In genomic region chr6:166335378-166336366, GRCh38 we compare ENCODE assay signal across 14 cellular contexts. TPM values are rescaled to one million over a fixed set of nuclear protein-coding genes. Genes with fewer than 3 reads are reported as not detected.
A peak's percentile ranks its signal among the peaks of the same experiment; 100 is the strongest.
DNase-seq lines count a peak whose midpoint lies in the region; ATAC-seq, FAIRE-seq and TF ChIP-seq lines count a peak whose summit lies in the region.
"Had no signal": no experiment of that assay in that cellular context is flagged by ENCODE, and none has a peak within 500 bp of the region (broad histone marks: within the 10 kb centered on the region; RNA-seq: fewer than 3 reads in every experiment).

No MANE protein-coding gene starts in this region.

- peak overlapping the region in 2 of 4 donors; percentile 10 to 83 for H3K4me3 Mint-ChIP-seq in IgD-negative memory B cell
- H3K4me3 Mint-ChIP-seq in CD8-positive, alpha-beta T cell, result no peak overlapping the region
- H3K4me3 Mint-ChIP-seq: CD14-positive monocyte had no signal

- no peaks in the 10 kb centered on the region for H3K9me3 Mint-ChIP-seq in IgD-negative memory B cell
- H3K9me3 Mint-ChIP-seq in CD8-positive, alpha-beta T cell, result no peaks in the 10 kb centered on the region
- H3K9me3 Mint-ChIP-seq: CD14-positive monocyte had no signal

- no peak for TF ChIP-seq CTCF in CD8-positive, alpha-beta T cell (IDR thresholded peaks at IDR 0.05)
- TF ChIP-seq CTCF in esophagus squamous epithelium (IDR thresholded peaks at IDR 0.05), result no peak

- no peaks in the 10 kb centered on the region for H3K36me3 ChIP-seq in CD8-positive, alpha-beta T cell (ENCODE audit: insufficient read depth, low read length)
- H3K36me3 ChIP-seq in esophagus squamous epithelium, result peaks cover 0 to 40% (median 4%) of the 10 kb centered on the region in 3 donors

- no peak for TF ChIP-seq POLR2A in GM12891 (IDR thresholded peaks at IDR 0.05; ENCODE audit: low read depth, low read length)
- TF ChIP-seq POLR2A in esophagus squamous epithelium (IDR thresholded peaks at IDR 0.05), result no peak

- FAIRE-seq in GM12891 (lab: Jason Lieb, UNC), result peak; percentile 66

- peaks cover 73% of the 10 kb centered on the region for H3K4me1 ChIP-seq in CD8-positive, alpha-beta T cell (ENCODE audit: insufficient read depth, low read length)
- peaks cover 12 to 74% (median 13%) of the 10 kb centered on the region in 3 donors for H3K4me1 ChIP-seq in esophagus squamous epithelium

- WGBS in esophagus squamous epithelium, 2 donors, result 68 to 70% methylated on average over 11 of the region's 11 CpGs

- H3K27ac ChIP-seq in CD8-positive, alpha-beta T cell (ENCODE audit: low read depth, low read length), result no peak overlapping the region
- H3K27ac ChIP-seq in esophagus squamous epithelium, result no peak overlapping the region

- peak overlapping the region in 2 of 3 donors; percentile 32 to 90 for H3K27ac Mint-ChIP-seq in IgD-negative memory B cell
- no peak overlapping the region for H3K27ac Mint-ChIP-seq in CD8-positive, alpha-beta T cell

- H3K9me3 ChIP-seq in CD8-positive, alpha-beta T cell (ENCODE audit: low read length), result no peaks in the 10 kb centered on the region
- no peaks in the 10 kb centered on the region for H3K9me3 ChIP-seq in esophagus squamous epithelium

- no peaks in the 10 kb centered on the region for H3K27me3 Mint-ChIP-seq in IgD-negative memory B cell
- no peaks in the 10 kb centered on the region for H3K27me3 Mint-ChIP-seq in CD8-positive, alpha-beta T cell (ENCODE audit: low read depth)

- no peak overlapping the region for H3K4me3 ChIP-seq in CD8-positive, alpha-beta T cell (ENCODE audit: low read depth, low read length)
- H3K4me3 ChIP-seq in esophagus squamous epithelium, result no peak overlapping the region
- H3K4me3 ChIP-seq: lung had no signal

- POLR2A ChIA-PET in CD8-positive, alpha-beta T cell (lab: Charles Lee), result no interaction called here

- peaks cover 12% of the 10 kb centered on the region for H3K36me3 Mint-ChIP-seq in IgD-negative memory B cell
- H3K36me3 Mint-ChIP-seq in CD8-positive, alpha-beta T cell, result peaks cover 29% of the 10 kb centered on the region

- DNase-seq in GM12891 (ENCODE audit: insufficient read length, low spot score) (no peak), NCI-H1105 (lab: John Stamatoyannopoulos, UW) (no peak), esophagus squamous epithelium (lab: John Stamatoyannopoulos, UW) (no peak), posterior cingulate gyrus (no peak)
- DNase-seq in CD8-positive, alpha-beta T cell, result no peak
- DNase-seq: activated CD4-positive, alpha-beta T cell treated with anti-CD3 and anti-CD28 coated beads, Interleukin-2, amount 50 U/mL, for 48 hours; activated naive CD4-positive, alpha-beta T cell; NCI-H2107 had no signal

- ATAC-seq in GM19025 (IDR thresholded peaks at IDR 0.05; ENCODE audit: low read depth, unreplicated experiment) (peak; percentile 57), HG02798 (IDR thresholded peaks at IDR 0.05; ENCODE audit: poor library complexity, unreplicated experiment) (peak; percentile 56)
- no peak for ATAC-seq in CD8-positive, alpha-beta T cell
- ATAC-seq: esophagus mucosa had no signal

- CTCF ChIA-PET in CD8-positive, alpha-beta T cell (lab: Charles Lee), result interaction anchor here (1.0 to 3.3 kb wide), 4 partner anchors 15 to 65 kb away, joined by 3 to 14 read pairs (median 4); no protein-coding TSS in a partner anchor

- peaks cover 31 to 50% (median 48%) of the 10 kb centered on the region in 3 donors for H3K4me1 Mint-ChIP-seq in IgD-negative memory B cell
- H3K4me1 Mint-ChIP-seq in CD8-positive, alpha-beta T cell (ENCODE audit: low read depth), result peaks cover 51% of the 10 kb centered on the region

- intact Hi-C loops in CD8-positive, alpha-beta T cell (cut with DNase I, micrococcal nuclease), result no loop called here
- intact Hi-C loops in esophagus squamous epithelium (cut with DNase I), result no loop called here
- intact Hi-C loops in posterior cingulate gyrus (cut with DNase I), result no loop called here

- H3K27me3 ChIP-seq in CD8-positive, alpha-beta T cell (ENCODE audit: insufficient read depth, low read length), result no peaks in the 10 kb centered on the region
- no peaks in the 10 kb centered on the region for H3K27me3 ChIP-seq in esophagus squamous epithelium

TF ChIP-seq in GM12891, 5 proteins besides CTCF, POLR2A, EP300 and RAD21:
- TF ChIP-seq PAX5 (IDR thresholded peaks at IDR 0.05; ENCODE audit: insufficient read depth, low read length, severe bottlenecking), result no peak
- no peak for TF ChIP-seq POU2F2 (IDR thresholded peaks at IDR 0.05; ENCODE audit: low read depth, low read length)
- no peak for TF ChIP-seq POLR2AphosphoS5 (IDR thresholded peaks at IDR 0.05; ENCODE audit: low read depth, low read length)
- no peak for TF ChIP-seq TAF1 (IDR thresholded peaks at IDR 0.05; ENCODE audit: low read depth, low read length)
- TF ChIP-seq SPI1 (IDR thresholded peaks at IDR 0.05; ENCODE audit: low read depth, low read length), result no peak

RNA-seq across cellular contexts. Expression of gene SFT2D1, which starts 6.7 kb away (rescaled TPM):
- 118 TPM for polyA plus RNA-seq in GM12891 (2012; ENCODE audit: low read depth, missing spikeins)
- polyA plus RNA-seq in IgD-negative memory B cell, result 64.2 TPM
- total RNA-seq in CD8-positive, alpha-beta T cell, result 1 to 10 TPM; 7.3 to 7.7 TPM
- total RNA-seq in esophagus squamous epithelium, result 10 to 100 TPM; 34.8 to 45.3 (median 37.1) TPM

RNA-seq across cellular contexts. Expression of gene PRR18, which starts 27.5 kb away (rescaled TPM):
- polyA plus RNA-seq in GM12891 (2012; ENCODE audit: low read depth, missing spikeins), result 5.7 TPM
- polyA plus RNA-seq in IgD-negative memory B cell, result not detected
- not detected for total RNA-seq in CD8-positive, alpha-beta T cell
- total RNA-seq in esophagus squamous epithelium, result not detected
- polyA plus RNA-seq: CD14-positive monocyte had no signal

RNA-seq across cellular contexts. Expression of gene MPC1, which starts 47.1 kb away (rescaled TPM):
- polyA plus RNA-seq in GM12891 (2012; ENCODE audit: low read depth, missing spikeins), result 62.7 TPM
- polyA plus RNA-seq in IgD-negative memory B cell, result 38.6 TPM
- 10 to 100 TPM; 18.4 to 22.2 TPM for total RNA-seq in CD8-positive, alpha-beta T cell
- 10 to 100 TPM; 43.1 to 64.3 (median 59.5) TPM for total RNA-seq in esophagus squamous epithelium

Comparison
In these comparisons a context has a peak if more than half of its experiments do, and no peak if none do; other contexts are left out.
1. RNA of gene SFT2D1, which starts 6.7 kb away (total RNA-seq): 34.8 to 45.3 TPM in esophagus squamous epithelium; 7.3 to 7.7 TPM in CD8-positive, alpha-beta T cell; every median in the first group is over 4 times any median in the second.